In genomic region chr17:41784207-41784744, GRCh38 we compare ENCODE assay signal across 6 cellular contexts. TPM values are rescaled to one million over a fixed set of nuclear protein-coding genes. Genes with fewer than 3 reads are reported as not detected.
DNase-seq lines count a peak whose midpoint lies in the region; ATAC-seq and FAIRE-seq lines count a peak whose summit lies in the region.

No MANE protein-coding gene starts in this region.

- ATAC-seq in HG03432 (IDR thresholded peaks at IDR 0.05; ENCODE audit: unreplicated experiment): no peak

- 13 to 23% (median 16%) methylated on average over 6 of the region's 6 CpGs for WGBS in small intestine, 3 donors

- peaks cover 2 to 3% of the 10 kb centered on the region in 2 donors for H3K4me1 ChIP-seq in small intestine (ENCODE audit: control insufficient read depth in 2 of 2, insufficient read depth in 1 of 2, low read depth in 1 of 2, low read length in 1 of 2)

- DNase-seq in Kasumi-1 (lab: John Stamatoyannopoulos, UW): peak; percentile 79
- DNase-seq in epithelial cell of prostate (ENCODE audit: low read depth, low spot score): peak; percentile 83
- DNase-seq in small intestine: peak; percentile 37
- no peak for DNase-seq in T-helper 9 cell
- DNase-seq in NCI-H2029 (lab: John Stamatoyannopoulos, UW): no peak

- no peaks in the 10 kb centered on the region for H3K9me3 ChIP-seq in small intestine (ENCODE audit: control insufficient read depth, low read depth)

- H3K36me3 ChIP-seq in small intestine (ENCODE audit: control insufficient read depth in 2 of 2, insufficient read depth in 2 of 2, low read length in 2 of 2): no peaks in the 10 kb centered on the region

- H3K27ac ChIP-seq in epithelial cell of prostate (peak overlapping the region; percentile 100), small intestine (ENCODE audit: low read depth in 1 of 2, low read length in 1 of 2) (peak overlapping the region in 1 of 2 donors; percentile 98)

- H3K27me3 ChIP-seq in small intestine (ENCODE audit: control insufficient read depth in 2 of 2, insufficient read depth in 2 of 2, low read length in 2 of 2): no peaks in the 10 kb centered on the region

- H3K4me3 ChIP-seq in small intestine (ENCODE audit: low read depth in 1 of 2, low read length in 2 of 2): peak overlapping the region; percentile 75 to 80

- FAIRE-seq in small intestine (lab: Jason Lieb, UNC): no peak

RNA-seq across cellular contexts. Expression of gene JUP, which starts 2.2 kb away (rescaled TPM):
- polyA plus RNA-seq in small intestine: 100 to 1,000 TPM; 122 to 316 (median 302) TPM

RNA-seq across cellular contexts. Expression of gene P3H4, which starts 27.5 kb away (rescaled TPM):
- polyA plus RNA-seq in small intestine: 10 to 100 TPM in 1 of 3 donors, 1 to 10 TPM in 2; 6.5 to 12.7 (median 9.7) TPM

RNA-seq across cellular contexts. Expression of gene FKBP10, which starts 28.5 kb away (rescaled TPM):
- 10 to 100 TPM in 1 of 3 donors, 1 to 10 TPM in 1, under 1 TPM in 1; 0.67 to 13.9 (median 3.5) TPM for polyA plus RNA-seq in small intestine

RNA-seq across cellular contexts. Expression of gene HAP1, which starts 49.8 kb away (rescaled TPM):
- polyA plus RNA-seq in small intestine: under 1 TPM; 0.22 to 0.40 (median 0.27) TPM

RNA-seq across cellular contexts. Expression of gene NT5C3B, which starts 51.8 kb away (rescaled TPM):
- polyA plus RNA-seq in small intestine: 10 to 100 TPM; 10.5 to 36.0 (median 21.3) TPM

Comparison
In these comparisons a context has a peak if more than half of its experiments do, and no peak if none do; other contexts are left out.
1. DNase-seq: peak in Kasumi-1 (2 of 2), epithelial cell of prostate (single experiment) and small intestine (single experiment); none in T-helper 9 cell (single experiment) and NCI-H2029 (single experiment).